Comparison of ENCODE assay signal across 15 cellular contexts in the genomic region with DNA sequence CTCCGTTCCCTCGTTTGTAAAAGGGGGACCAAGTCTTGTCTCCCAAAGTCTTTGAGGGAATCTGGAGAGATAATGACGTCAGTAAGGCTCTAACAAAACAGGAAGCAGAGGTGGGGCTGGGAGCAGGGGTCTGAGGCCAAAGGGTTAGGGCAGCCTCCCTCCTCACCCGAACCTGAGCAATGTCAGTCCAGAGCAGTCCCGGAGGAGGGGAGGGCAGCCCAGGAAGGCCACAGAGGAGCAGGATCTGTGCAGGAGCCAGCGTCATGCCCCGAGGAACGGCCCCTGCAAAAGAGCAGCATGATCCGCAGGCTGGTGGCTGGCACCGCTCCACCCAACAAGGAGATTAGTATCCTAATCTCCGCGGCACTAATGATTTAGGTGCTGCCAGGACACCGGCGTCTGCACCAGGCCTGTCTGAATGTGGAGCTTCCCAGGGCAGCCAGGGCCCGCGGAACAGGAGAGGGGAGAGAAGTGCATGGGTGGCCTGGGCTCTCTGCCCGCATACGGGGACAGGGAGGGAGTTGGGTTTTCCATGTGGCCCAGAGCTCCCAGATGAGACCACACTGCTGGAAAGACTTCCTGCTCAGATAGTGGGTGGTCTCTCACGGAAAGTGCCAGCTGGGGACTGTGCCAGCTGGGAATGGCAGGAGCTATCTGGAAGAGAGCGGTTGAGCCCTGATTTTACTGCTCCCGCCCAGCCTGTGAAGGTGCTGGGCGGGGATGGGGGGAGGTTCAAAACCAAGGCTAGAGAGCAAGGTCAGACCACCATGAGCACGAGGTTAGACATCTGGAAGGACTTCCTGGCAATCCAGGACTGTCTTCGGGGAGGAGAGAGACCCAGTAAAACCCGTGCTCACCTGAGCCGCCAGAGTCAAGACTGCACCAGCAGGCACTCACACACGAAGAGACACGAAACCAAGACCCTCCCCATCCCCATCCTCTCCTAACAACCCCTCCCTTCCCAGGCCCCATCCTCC. TPM values are rescaled to one million over a fixed set of nuclear protein-coding genes. Genes with fewer than 3 reads are reported as not detected.
DNase-seq lines count a peak whose midpoint lies in the region; ATAC-seq, FAIRE-seq and TF ChIP-seq lines count a peak whose summit lies in the region.
"Had no signal": no experiment of that assay in that cellular context is flagged by ENCODE, and none has a peak within 500 bp of the region (broad histone marks: within the 10 kb centered on the region; RNA-seq: fewer than 3 reads in every experiment).

No MANE protein-coding gene starts in this region.

- H3K27me3 ChIP-seq in mucosa of stomach (ENCODE audit: control insufficient read depth, insufficient read depth, low read length) (peaks cover 9% of the 10 kb centered on the region), ascending aorta (no peaks in the 10 kb centered on the region)

- ATAC-seq in A549 (peak; percentile 27 to 47; a peak in 3 of 6 replicates), HG03342 (IDR thresholded peaks at IDR 0.05; ENCODE audit: unreplicated experiment) (no peak), GM19452 (IDR thresholded peaks at IDR 0.05; ENCODE audit: unreplicated experiment) (no peak)

- intact Hi-C loops in ascending aorta (cut with DNase I): no loop called here

- no peak for TF ChIP-seq EP300 in A549 (IDR thresholded peaks at IDR 0.05)

- no peaks in the 10 kb centered on the region for H3K9me3 ChIP-seq in A549
- H3K9me3 ChIP-seq in mucosa of stomach (ENCODE audit: control insufficient read depth, low read length): no peaks in the 10 kb centered on the region
- no peaks in the 10 kb centered on the region for H3K9me3 ChIP-seq in ascending aorta
- H3K9me3 ChIP-seq: esophagus muscularis mucosa had no signal

- peak overlapping the region; percentile 57 for H3K9ac ChIP-seq in mucosa of stomach (ENCODE audit: low read length)

- POLR2A ChIA-PET in A549 (lab: Yijun Ruan, JAX): no interaction called here

- H3K4me1 ChIP-seq in A549: no peaks in the 10 kb centered on the region
- peaks cover 33% of the 10 kb centered on the region for H3K4me1 ChIP-seq in mucosa of stomach (ENCODE audit: control insufficient read depth, insufficient read depth, low read length)
- H3K4me1 ChIP-seq in ascending aorta: peaks cover 3 to 5% of the 10 kb centered on the region in 2 donors

- CTCF ChIA-PET in A549 (lab: Yijun Ruan, JAX): interaction anchor here (0.6 to 4.5 kb wide), 10 partner anchors 13 to 778 kb away, joined by 3 to 37 read pairs (median 5); no protein-coding TSS in a partner anchor

- TF ChIP-seq POLR2A in A549 (IDR thresholded peaks at IDR 0.05; ENCODE audit: low read length): no peak

- TF ChIP-seq CTCF in A549 (IDR thresholded peaks at IDR 0.05): no peak
- no peak for TF ChIP-seq CTCF in ascending aorta (IDR thresholded peaks at IDR 0.05)

- H3K27ac ChIP-seq in A549 (no peak overlapping the region), epithelial cell of prostate (peak overlapping the region; percentile 9), ascending aorta (no peak overlapping the region)
- H3K27ac ChIP-seq: esophagus muscularis mucosa had no signal

- no peak overlapping the region for H3K4me2 ChIP-seq in A549

- H3K36me3 ChIP-seq in mucosa of stomach (ENCODE audit: control insufficient read depth, insufficient read depth, low read length) (no peaks in the 10 kb centered on the region), ascending aorta (no peaks in the 10 kb centered on the region)
- H3K36me3 ChIP-seq: esophagus muscularis mucosa had no signal

- DNase-seq in A549 (ENCODE audit: low read depth in 1 of 2, low spot score in 1 of 2) (no peak), NCI-H1694 (lab: John Stamatoyannopoulos, UW) (peak; percentile 82), epithelial cell of prostate (ENCODE audit: low read depth, low spot score) (no peak), DMS53 (lab: John Stamatoyannopoulos, UW) (no peak), ascending aorta (ENCODE audit: low spot score in 2 of 2) (no peak)
- DNase-seq: amniotic stem cell, kidney, NCI-H526 treated with DMSO at 0.1 percent for 48 hours had no signal

- H3K4me3 ChIP-seq in A549 (no peak overlapping the region), mucosa of stomach (ENCODE audit: low read length) (no peak overlapping the region), ascending aorta (peak overlapping the region in 1 of 2 donors; percentile 5)

- 82% methylated on average over 28 of the region's 28 CpGs for WGBS in A549 (ENCODE audit: missing lambda C conversion rate)

- TF ChIP-seq RAD21 in A549 (conservative IDR thresholded peaks at IDR 0.05 in 1 of 2, IDR thresholded peaks at IDR 0.05 in 1 of 2): no peak

- no peak for FAIRE-seq in A549 (lab: Jason Lieb, UNC)
- FAIRE-seq: H54, kidney had no signal

TF ChIP-seq in A549, 52 proteins besides CTCF, POLR2A, EP300 and RAD21:
- TF ChIP-seq PHF8 (IDR thresholded peaks at IDR 0.05; ENCODE audit: borderline replicate concordance, low read depth): no peak
- no peak for TF ChIP-seq TP53 (CRISPR knock-in tag; IDR thresholded peaks at IDR 0.05)
- no peak for TF ChIP-seq RARB (CRISPR knock-in tag; IDR thresholded peaks at IDR 0.05)
- no peak for TF ChIP-seq HOXB5 (CRISPR knock-in tag; IDR thresholded peaks at IDR 0.05)
- TF ChIP-seq ZNF302 (CRISPR knock-in tag; IDR thresholded peaks at IDR 0.05): no peak

RNA-seq across cellular contexts. Expression of a gene that starts 11.0 kb away (rescaled TPM):
- 0.78 and 1.2 TPM in 2 replicates for polyA plus RNA-seq in A549 (2011; rRNA removed)
- polyA plus RNA-seq in A549 (2012; cell fraction: cytosol; rRNA removed): 1.1 and 1.4 TPM in 2 replicates
- polyA plus RNA-seq in A549 (2012; cell fraction: nucleus; rRNA removed): 1.2 and 2.0 TPM in 2 replicates
- 0.43 to 0.57 TPM (median 0.56 TPM) in 3 replicates for polyA plus RNA-seq in A549 (2017; fragmentation: RNase III; extraction: RNeasy Plus Mini Kit Qiagen cat#74134 plus additional on column Dnase treatment)
- polyA minus RNA-seq in A549 (2011; rRNA and poly(A)+ RNA removed): 0.83 and 1.2 TPM in 2 replicates
- 14.8 TPM for total RNA-seq in ascending aorta

RNA-seq across cellular contexts. Expression of a gene that starts 22.8 kb away (rescaled TPM):
- polyA plus RNA-seq in A549 (2011; rRNA removed): 0.21 and 0.28 TPM in 2 replicates
- 0.13 and 0.28 TPM in 2 replicates for polyA plus RNA-seq in A549 (2012; cell fraction: cytosol; rRNA removed)
- polyA plus RNA-seq in A549 (2012; cell fraction: nucleus; rRNA removed): 0.53 and 0.90 TPM in 2 replicates
- 0.44 TPM in 1 of 3 replicates, not detected in the others for polyA plus RNA-seq in A549 (2017; fragmentation: RNase III; extraction: RNeasy Plus Mini Kit Qiagen cat#74134 plus additional on column Dnase treatment)
- polyA minus RNA-seq in A549 (2011; rRNA and poly(A)+ RNA removed): 0.29 and 0.70 TPM in 2 replicates
- 31.9 TPM for total RNA-seq in ascending aorta
- total RNA-seq: activated CD8-positive, alpha-beta memory T cell treated with anti-CD3 and anti-CD28 coated beads for 36 hours; T-helper 1 cell treated with Interleukin-12 subunit alpha and Interleukin-12 subunit beta and Interleukin-4 antibody, amounts not matched to agents 30 ng/mL and 1 ng/mL, for 36 hours had no signal

RNA-seq across cellular contexts. Expression of a gene that starts 48.7 kb away (rescaled TPM):
- 0.04 TPM in 1 of 2 replicates, not detected in the other for polyA plus RNA-seq in A549 (2011; rRNA removed)
- 0.05 and 0.08 TPM in 2 replicates for polyA plus RNA-seq in A549 (2012; cell fraction: cytosol; rRNA removed)
- polyA plus RNA-seq in A549 (2012; cell fraction: nucleus; rRNA removed): 0.17 and 0.31 TPM in 2 replicates
- 0.07 to 0.10 TPM (median 0.09 TPM) in 3 replicates for polyA plus RNA-seq in A549 (2017; fragmentation: RNase III; extraction: RNeasy Plus Mini Kit Qiagen cat#74134 plus additional on column Dnase treatment)
- 0.21 TPM in 1 of 2 replicates, not detected in the other for polyA minus RNA-seq in A549 (2011; rRNA and poly(A)+ RNA removed)
- 10.3 TPM for total RNA-seq in ascending aorta
- total RNA-seq: activated CD8-positive, alpha-beta memory T cell treated with anti-CD3 and anti-CD28 coated beads for 36 hours; kidney; T-helper 1 cell treated with Interleukin-12 subunit alpha and Interleukin-12 subunit beta and Interleukin-4 antibody, amounts not matched to agents 30 ng/mL and 1 ng/mL, for 36 hours had no signal

RNA-seq across cellular contexts. Expression of a gene that starts 53.3 kb away (rescaled TPM):
- polyA plus RNA-seq in A549 (2011; rRNA removed): 873 and 1,224 TPM in 2 replicates
- 405 and 437 TPM in 2 replicates for polyA plus RNA-seq in A549 (2012; cell fraction: cytosol; rRNA removed)
- polyA plus RNA-seq in A549 (2012; cell fraction: nucleus; rRNA removed): 286 and 291 TPM in 2 replicates
- polyA plus RNA-seq in A549 (2017; fragmentation: RNase III; extraction: RNeasy Plus Mini Kit Qiagen cat#74134 plus additional on column Dnase treatment): 827 to 920 TPM (median 834 TPM) in 3 replicates
- polyA minus RNA-seq in A549 (2011; rRNA and poly(A)+ RNA removed): 275 and 286 TPM in 2 replicates
- 102 TPM for total RNA-seq in ascending aorta

Comparison
In these comparisons a context has a peak if more than half of its experiments do, and no peak if none do; other contexts are left out.
1. ATAC-seq: peak in A549 (2 of 2); none in HG03342 (single experiment) and GM19452 (single experiment).